In the genomic region with DNA sequence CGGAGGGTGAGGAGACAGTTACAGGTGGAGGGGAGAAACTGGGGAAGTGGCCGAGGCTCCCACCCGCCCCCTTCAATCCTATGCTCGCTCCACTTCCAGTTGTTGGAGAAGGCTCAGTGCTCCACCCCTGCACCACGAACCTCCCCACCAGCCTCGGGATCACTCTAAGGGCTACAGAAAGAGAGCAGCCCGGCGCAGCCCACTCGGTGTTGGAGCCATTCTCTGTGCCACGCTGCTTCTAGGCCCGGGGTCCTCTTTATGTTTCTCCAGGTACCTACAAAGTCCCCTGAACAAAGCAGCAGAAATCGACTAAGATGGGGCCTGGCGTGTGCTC, we compare ENCODE assay signal across 14 cellular contexts. TPM values are rescaled to one million over a fixed set of nuclear protein-coding genes. Genes with fewer than 3 reads are reported as not detected.
DNase-seq lines count a peak whose midpoint lies in the region; ATAC-seq, FAIRE-seq and TF ChIP-seq lines count a peak whose summit lies in the region.
"Had no signal": no experiment of that assay in that cellular context is flagged by ENCODE, and none has a peak within 500 bp of the region (broad histone marks: within the 10 kb centered on the region; RNA-seq: fewer than 3 reads in every experiment).

No MANE protein-coding gene starts in this region.

- peak overlapping the region; percentile 98 for H3K27ac Mint-ChIP-seq in astrocyte (ENCODE audit: unreplicated experiment)
- no peak overlapping the region for H3K27ac Mint-ChIP-seq in activated CD8-positive, alpha-beta T cell treated with anti-CD3 and anti-CD28 coated beads for 36 hours
- no peak overlapping the region for H3K27ac Mint-ChIP-seq in stimulated activated naive B cell treated with anti-CD40 and anti-IgM and Interleukin-4, amounts not matched to agents 10 μg/mL and 1 μg/mL and 100 μg/mL, for 72 hours
- H3K27ac Mint-ChIP-seq: T-helper 1 cell treated with Interleukin-12 subunit alpha and Interleukin-12 subunit beta and Interleukin-4 antibody, amounts not matched to agents 30 μg/mL and 1 μg/mL, for 36 hours had no signal

- H3K4ac ChIP-seq in trophoblast cell (ENCODE audit: low read depth, low read length), result peak overlapping the region; percentile 89

- POLR2A ChIA-PET in AG04449 (lab: Yijun Ruan, JAX), result interaction anchor here (0.8 to 9.7 kb wide), 6 partner anchors 8 to 208 kb away, joined by 3 to 115 read pairs (median 3); a partner anchor contains a TSS
- POLR2A ChIA-PET in activated CD8-positive, alpha-beta T cell treated with anti-CD3 and anti-CD28 coated beads for 36 hours (lab: Charles Lee), result no interaction called here

- ATAC-seq in left cardiac atrium, result peak; percentile 14 to 29
- no peak for ATAC-seq in activated CD8-positive, alpha-beta T cell treated with anti-CD3 and anti-CD28 coated beads for 36 hours
- no peak for ATAC-seq in stimulated activated naive CD8-positive, alpha-beta T cell treated with anti-CD3 and anti-CD28 coated beads, Interleukin-15, Interleukin-2, amounts not matched to agents 100 U/mL and 50 U/mL, for 24 hours
- no peak for ATAC-seq in stimulated activated naive B cell treated with anti-CD40 and anti-IgM and Interleukin-4, amounts not matched to agents 10 μg/mL and 1 μg/mL and 100 μg/mL, for 72 hours (replicated peaks)

- no peaks in the 10 kb centered on the region for H3K9me3 Mint-ChIP-seq in astrocyte (ENCODE audit: unreplicated experiment)
- H3K9me3 Mint-ChIP-seq in activated CD8-positive, alpha-beta T cell treated with anti-CD3 and anti-CD28 coated beads for 36 hours, result no peaks in the 10 kb centered on the region
- no peaks in the 10 kb centered on the region for H3K9me3 Mint-ChIP-seq in stimulated activated naive B cell treated with anti-CD40 and anti-IgM and Interleukin-4, amounts not matched to agents 10 μg/mL and 1 μg/mL and 100 μg/mL, for 72 hours
- H3K9me3 Mint-ChIP-seq: IgD-negative memory B cell; T-helper 1 cell treated with Interleukin-12 subunit alpha and Interleukin-12 subunit beta and Interleukin-4 antibody, amounts not matched to agents 30 μg/mL and 1 μg/mL, for 36 hours had no signal

- H3K4me2 ChIP-seq in astrocyte (ENCODE audit: low read length) (peak overlapping the region; percentile 74), trophoblast cell (ENCODE audit: low read length) (peak overlapping the region; percentile 9)

- H3K9me3 ChIP-seq in astrocyte (ENCODE audit: insufficient read depth, low read depth, low read length), result no peaks in the 10 kb centered on the region
- H3K9me3 ChIP-seq in trophoblast cell (ENCODE audit: insufficient read depth, low read depth, low read length), result no peaks in the 10 kb centered on the region

- H3K4me3 Mint-ChIP-seq in astrocyte (ENCODE audit: unreplicated experiment), result no peak overlapping the region
- no peak overlapping the region for H3K4me3 Mint-ChIP-seq in activated CD8-positive, alpha-beta T cell treated with anti-CD3 and anti-CD28 coated beads for 36 hours
- no peak overlapping the region for H3K4me3 Mint-ChIP-seq in stimulated activated naive B cell treated with anti-CD40 and anti-IgM and Interleukin-4, amounts not matched to agents 10 μg/mL and 1 μg/mL and 100 μg/mL, for 72 hours
- H3K4me3 Mint-ChIP-seq: T-helper 1 cell treated with Interleukin-12 subunit alpha and Interleukin-12 subunit beta and Interleukin-4 antibody, amounts not matched to agents 30 μg/mL and 1 μg/mL, for 36 hours had no signal

- peak overlapping the region; percentile 98 for H2BK120ac ChIP-seq in trophoblast cell (ENCODE audit: insufficient read depth, low read length, poor library complexity)

- H3K36me3 Mint-ChIP-seq in astrocyte (ENCODE audit: low read depth, unreplicated experiment), result peaks cover 9% of the 10 kb centered on the region
- no peaks in the 10 kb centered on the region for H3K36me3 Mint-ChIP-seq in activated CD8-positive, alpha-beta T cell treated with anti-CD3 and anti-CD28 coated beads for 36 hours (ENCODE audit: low read depth)
- peaks cover 1 to 5% of the 10 kb centered on the region in 2 donors for H3K36me3 Mint-ChIP-seq in stimulated activated naive B cell treated with anti-CD40 and anti-IgM and Interleukin-4, amounts not matched to agents 10 μg/mL and 1 μg/mL and 100 μg/mL, for 72 hours

- H3K18ac ChIP-seq in trophoblast cell (ENCODE audit: low read length), result peak overlapping the region; percentile 88

- H3K36me3 ChIP-seq in astrocyte (ENCODE audit: insufficient read depth, low read length), result peaks cover 4% of the 10 kb centered on the region
- H3K36me3 ChIP-seq in trophoblast cell (ENCODE audit: control insufficient read depth in 1 of 2, insufficient read depth in 2 of 2, low read length in 2 of 2), result peaks cover 10 to 11% of the 10 kb centered on the region in 2 experiments

- no peaks in the 10 kb centered on the region for H3K27me3 Mint-ChIP-seq in astrocyte (ENCODE audit: low read depth, unreplicated experiment)
- no peaks in the 10 kb centered on the region for H3K27me3 Mint-ChIP-seq in activated CD8-positive, alpha-beta T cell treated with anti-CD3 and anti-CD28 coated beads for 36 hours
- peaks cover 0 to 5% of the 10 kb centered on the region in 2 donors for H3K27me3 Mint-ChIP-seq in stimulated activated naive B cell treated with anti-CD40 and anti-IgM and Interleukin-4, amounts not matched to agents 10 μg/mL and 1 μg/mL and 100 μg/mL, for 72 hours
- H3K27me3 Mint-ChIP-seq: IgD-negative memory B cell had no signal

- no peaks in the 10 kb centered on the region for H3K27me3 ChIP-seq in astrocyte (ENCODE audit: insufficient read depth, low read length)
- no peaks in the 10 kb centered on the region for H3K27me3 ChIP-seq in trophoblast cell (ENCODE audit: insufficient read depth, low read length)

- peak overlapping the region; percentile 94 for H2AK5ac ChIP-seq in trophoblast cell (ENCODE audit: low read length)

- H3K23ac ChIP-seq in trophoblast cell (ENCODE audit: low read length), result no peak overlapping the region

- H3K14ac ChIP-seq in trophoblast cell (ENCODE audit: low read length), result peak overlapping the region; percentile 94

- H3K4me1 Mint-ChIP-seq in astrocyte (ENCODE audit: low read depth, unreplicated experiment), result peaks cover 60% of the 10 kb centered on the region
- no peaks in the 10 kb centered on the region for H3K4me1 Mint-ChIP-seq in activated CD8-positive, alpha-beta T cell treated with anti-CD3 and anti-CD28 coated beads for 36 hours (ENCODE audit: low read depth)
- H3K4me1 Mint-ChIP-seq in stimulated activated naive B cell treated with anti-CD40 and anti-IgM and Interleukin-4, amounts not matched to agents 10 μg/mL and 1 μg/mL and 100 μg/mL, for 72 hours, result peaks cover 18 to 32% of the 10 kb centered on the region in 2 donors

- peak overlapping the region; percentile 15; the same call in 1 of the 2 replicates for H3K4me3 ChIP-seq in AG04449 (ENCODE audit: low read depth, low read length)
- no peak overlapping the region for H3K4me3 ChIP-seq in astrocyte (ENCODE audit: insufficient read depth, low read depth, low read length)
- H3K4me3 ChIP-seq in trophoblast cell (ENCODE audit: low read depth, low read length), result no peak overlapping the region

- intact Hi-C loops in left cardiac atrium (cut with DNase I), result no loop called here
- intact Hi-C loops in activated CD8-positive, alpha-beta T cell treated with anti-CD3 and anti-CD28 coated beads for 36 hours (cut with micrococcal nuclease), result no loop called here

- H2BK5ac ChIP-seq in trophoblast cell (ENCODE audit: low read depth, low read length, poor library complexity), result peak overlapping the region; percentile 95

- peak overlapping the region; percentile 98 for H4K91ac ChIP-seq in trophoblast cell (ENCODE audit: low read depth, low read length)

- peaks cover 56% of the 10 kb centered on the region for H3K79me1 ChIP-seq in trophoblast cell (ENCODE audit: low read length)

- H2AFZ ChIP-seq in astrocyte (ENCODE audit: low read depth, low read length) (no peak overlapping the region), trophoblast cell (ENCODE audit: insufficient read depth, low read length, poor library complexity) (peak overlapping the region; percentile 35)

- H4K20me1 ChIP-seq in astrocyte (ENCODE audit: insufficient read depth, low read length), result no peaks in the 10 kb centered on the region

- peak overlapping the region; percentile 95 for H4K8ac ChIP-seq in trophoblast cell (ENCODE audit: low read depth, low read length)

- H4K12ac ChIP-seq in trophoblast cell (ENCODE audit: low read depth, low read length), result peak overlapping the region; percentile 55

- DNase-seq in AG04449 (ENCODE audit: low read depth, low spot score) (no peak), astrocyte (ENCODE audit: low read depth) (no peak), left cardiac atrium (no peak), trophoblast cell (no peak)
- DNase-seq in central memory CD4-positive, alpha-beta T cell, result no peak
- DNase-seq in activated CD8-positive, alpha-beta T cell treated with anti-CD3 and anti-CD28 coated beads for 36 hours, result no peak
- no peak for DNase-seq in stimulated activated naive CD8-positive, alpha-beta T cell treated with anti-CD3 and anti-CD28 coated beads, Interleukin-15, Interleukin-2, amounts not matched to agents 100 U/mL and 50 U/mL, for 24 hours
- DNase-seq in stimulated activated naive B cell treated with anti-CD40 and anti-IgM and Interleukin-4, amounts not matched to agents 10 μg/mL and 1 μg/mL and 100 μg/mL, for 72 hours, result no peak
- DNase-seq: activated CD8-positive, alpha-beta memory T cell treated with anti-CD3 and anti-CD28 coated beads, Interleukin-2, amount 50 U/mL, for 48 hours; effector CD8-positive, alpha-beta T cell; NCI-H510A had no signal

- FAIRE-seq in astrocyte (lab: Jason Lieb, UNC), result no peak
- FAIRE-seq: islet of Langerhans had no signal

- CTCF ChIA-PET in AG04449 (lab: Yijun Ruan, JAX), result interaction anchor here (1.5 to 9.5 kb wide), 2 partner anchors 10 to 14 kb away, joined by 3 to 52 read pairs; no protein-coding TSS in a partner anchor
- CTCF ChIA-PET in activated CD8-positive, alpha-beta T cell treated with anti-CD3 and anti-CD28 coated beads for 36 hours (lab: Charles Lee), result no interaction called here

- H3K27ac ChIP-seq in astrocyte (ENCODE audit: low read depth, low read length) (peak overlapping the region; percentile 99), trophoblast cell (ENCODE audit: low read depth, low read length) (peak overlapping the region; percentile 98)

- peak overlapping the region; percentile 84 for H3K9ac ChIP-seq in astrocyte (ENCODE audit: low read length)
- peak overlapping the region; percentile 19 for H3K9ac ChIP-seq in trophoblast cell (ENCODE audit: low read length)

- TF ChIP-seq CTCF in AG04449 (IDR thresholded peaks at IDR 0.05; ENCODE audit: insufficient read depth, low read length, missing control alignments) (no peak), astrocyte (IDR thresholded peaks at IDR 0.05; ENCODE audit: insufficient read depth, low read depth, low read length) (no peak)
- no peak for TF ChIP-seq CTCF in activated CD8-positive, alpha-beta T cell treated with anti-CD3 and anti-CD28 coated beads for 36 hours (IDR thresholded peaks at IDR 0.05)

- H2BK12ac ChIP-seq in trophoblast cell (ENCODE audit: low read length), result peak overlapping the region; percentile 62

- no CpG with 5 or more reads among the region's 13 CpGs for WGBS in trophoblast cell (ENCODE audit: extremely low coverage, insufficient coverage, insufficient read length)

- H3K79me2 ChIP-seq in astrocyte (ENCODE audit: insufficient read depth, low read length) (peaks cover 61% of the 10 kb centered on the region), trophoblast cell (ENCODE audit: control insufficient read depth, insufficient read depth, low read length, poor library complexity) (peaks cover 28% of the 10 kb centered on the region)

- H3K4me1 ChIP-seq in astrocyte (ENCODE audit: insufficient read depth, low read length) (peaks cover 73% of the 10 kb centered on the region), trophoblast cell (ENCODE audit: control insufficient read depth in 1 of 2, insufficient read depth in 2 of 2, low read length in 2 of 2) (peaks cover 44 to 60% of the 10 kb centered on the region in 2 experiments)

RNA-seq across cellular contexts. Expression of a gene that starts 12.0 kb away (rescaled TPM):
- total RNA-seq in astrocyte (78.8 and 96.6 TPM in 2 replicates), left cardiac atrium (10 to 100 TPM; 62.9 to 68.3 TPM)
- polyA plus RNA-seq in trophoblast cell (2013), result 91.3 and 93.4 TPM in 2 replicates
- total RNA-seq in activated CD8-positive, alpha-beta T cell treated with anti-CD3 and anti-CD28 coated beads for 36 hours, result under 1 TPM; 0.58 to 0.74 TPM

RNA-seq across cellular contexts. Expression of a gene that starts 22.9 kb away (rescaled TPM):
- total RNA-seq in astrocyte (0.50 TPM in 1 of 2 replicates, not detected in the other), left cardiac atrium (not detected)
- polyA plus RNA-seq in trophoblast cell (2013), result 9.7 and 11.3 TPM in 2 replicates
- total RNA-seq in activated CD8-positive, alpha-beta T cell treated with anti-CD3 and anti-CD28 coated beads for 36 hours, result not detected
- polyA plus RNA-seq: IgD-negative memory B cell had no signal

RNA-seq across cellular contexts. Expression of a gene that starts 46.2 kb away (rescaled TPM):
- not detected in 2 replicates for total RNA-seq in astrocyte
- total RNA-seq in left cardiac atrium, result not detected
- 0.01 and 0.03 TPM in 2 replicates for polyA plus RNA-seq in trophoblast cell (2013)
- total RNA-seq in activated CD8-positive, alpha-beta T cell treated with anti-CD3 and anti-CD28 coated beads for 36 hours, result not detected
- polyA plus RNA-seq: IgD-negative memory B cell had no signal

RNA-seq across cellular contexts. Expression of a gene that starts 57.3 kb away (rescaled TPM):
- total RNA-seq in astrocyte (1.4 and 1.6 TPM in 2 replicates), left cardiac atrium (10 to 100 TPM; 18.3 to 41.6 TPM)
- polyA plus RNA-seq in trophoblast cell (2013), result 42.3 and 43.7 TPM in 2 replicates
- not detected for total RNA-seq in activated CD8-positive, alpha-beta T cell treated with anti-CD3 and anti-CD28 coated beads for 36 hours

Comparison
In these comparisons a context has a peak if more than half of its experiments do, and no peak if none do; other contexts are left out.
1. ATAC-seq: peak in left cardiac atrium (2 of 2); none in activated CD8-positive, alpha-beta T cell treated with anti-CD3 and anti-CD28 coated beads for 36 hours (single experiment), stimulated activated naive CD8-positive, alpha-beta T cell treated with anti-CD3 and anti-CD28 coated beads, Interleukin-15, Interleukin-2, amounts not matched to agents 100 U/mL and 50 U/mL, for 24 hours (single experiment) and stimulated activated naive B cell treated with anti-CD40 and anti-IgM and Interleukin-4, amounts not matched to agents 10 μg/mL and 1 μg/mL and 100 μg/mL, for 72 hours (0 of 2).
2. RNA of a gene that starts 12.0 kb away (total RNA-seq): 78.8 to 96.6 TPM in astrocyte and 62.9 to 68.3 TPM in left cardiac atrium; 0.58 to 0.74 TPM in activated CD8-positive, alpha-beta T cell treated with anti-CD3 and anti-CD28 coated beads for 36 hours; every median in the first group is over 10 times any median in the second.